ENCODE assay signal across 10 cellular contexts in the genomic region with DNA sequence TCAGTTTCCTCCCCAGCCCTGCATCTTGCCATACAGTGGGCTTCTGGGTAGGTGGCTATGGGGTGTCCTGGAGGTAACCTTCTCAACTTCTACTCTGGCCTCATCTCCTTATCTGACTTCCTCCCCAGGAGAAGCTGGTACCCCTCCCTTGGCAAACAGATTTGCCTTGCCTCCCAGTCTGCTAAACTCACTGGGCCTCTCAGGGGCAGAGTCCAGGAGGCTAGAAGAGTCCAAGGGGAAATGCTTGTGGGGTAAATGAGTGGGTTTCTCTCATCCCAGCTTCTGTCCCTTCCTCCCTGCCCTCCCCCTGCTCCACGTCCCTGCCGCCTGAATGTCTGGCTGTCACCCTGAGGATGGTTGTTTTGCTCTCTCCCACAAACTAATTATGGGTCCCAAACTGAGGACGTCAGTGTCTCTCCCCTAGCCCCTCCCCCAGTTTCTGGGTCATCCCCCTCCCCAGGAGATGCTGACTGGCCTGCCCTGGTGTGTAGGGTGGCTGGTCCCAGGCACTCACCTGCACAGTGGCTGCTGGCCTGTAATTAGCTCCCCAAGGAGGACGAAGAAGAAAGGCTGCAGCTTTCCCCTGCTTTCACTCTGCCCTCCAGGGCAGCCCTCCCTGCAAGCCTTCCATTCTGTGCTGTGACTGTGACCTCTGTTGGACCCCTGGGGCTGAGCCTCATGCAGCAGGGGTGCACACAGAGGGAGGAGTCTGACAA. TPM values are rescaled to one million over a fixed set of nuclear protein-coding genes. Genes with fewer than 3 reads are reported as not detected.
DNase-seq lines count a peak whose midpoint lies in the region; ATAC-seq and TF ChIP-seq lines count a peak whose summit lies in the region.
"Had no signal": no experiment of that assay in that cellular context is flagged by ENCODE, and none has a peak within 500 bp of the region (broad histone marks: within the 10 kb centered on the region; RNA-seq: fewer than 3 reads in every experiment).

LRP1-AS (minus strand) TSS at position 695 of the 716 bp plus-strand sequence.

- H3F3A ChIP-seq in Loucy (ENCODE audit: low read depth) = no peaks in the 10 kb centered on the region

- no peaks in the 10 kb centered on the region for H3K9me2 ChIP-seq in Loucy (replicated peaks; ENCODE audit: low read depth, low read length)

- H3K9me3 ChIP-seq in Loucy (ENCODE audit: insufficient read depth, low read depth, low read length) (no peaks in the 10 kb centered on the region), colonic mucosa (no peaks in the 10 kb centered on the region), muscle layer of colon (ENCODE audit: low read length) (no peaks in the 10 kb centered on the region), testis (no peaks in the 10 kb centered on the region)

- no peak for TF ChIP-seq POLR2A in testis (IDR thresholded peaks at IDR 0.05)

- no peaks in the 10 kb centered on the region for H3K27me3 ChIP-seq in Loucy (ENCODE audit: insufficient read depth, low read length, poor library complexity, severe bottlenecking)
- H3K27me3 ChIP-seq in colonic mucosa = no peaks in the 10 kb centered on the region
- no peaks in the 10 kb centered on the region for H3K27me3 ChIP-seq in muscle layer of colon (ENCODE audit: control insufficient read depth in 1 of 2, insufficient read depth in 2 of 2, low read length in 2 of 2)
- no peaks in the 10 kb centered on the region for H3K27me3 ChIP-seq in testis

- peak; percentile 84 for DNase-seq in colonic mucosa
- DNase-seq in testis = no peak
- DNase-seq in HUDEP-2 (lab: John Stamatoyannopoulos, UW; ENCODE audit: unreplicated experiment in 76 of 76) = no peak
- no peak for DNase-seq in G401 (ENCODE audit: low spot score)
- DNase-seq in GM03348 (ENCODE audit: low spot score) = no peak
- DNase-seq: activated T-cell treated with anti-CD3 and anti-CD28 coated beads, Interleukin-2, amount 50 U/mL, for 4 hours; NCI-H2107 had no signal

- H3K4me3 ChIP-seq in Loucy (ENCODE audit: low read length, poor library complexity, severe bottlenecking) (no peak within 1 kb of the TSS), colonic mucosa (no peak within 1 kb of the TSS), muscle layer of colon (ENCODE audit: low read depth in 1 of 2, low read length in 2 of 2) (no peak within 1 kb of the TSS), testis (no peak within 1 kb of the TSS)

- H3K36me3 ChIP-seq in Loucy (ENCODE audit: insufficient read depth, low read length) (no peaks in the 10 kb centered on the region), colonic mucosa (peaks cover 10% of the 10 kb centered on the region), muscle layer of colon (ENCODE audit: insufficient read depth, low read length) (peaks cover 68% of the 10 kb centered on the region), testis (ENCODE audit: low read depth, missing control alignments) (no peaks in the 10 kb centered on the region)

- H4K20me1 ChIP-seq in Loucy (ENCODE audit: insufficient read depth, low read length, poor library complexity, severe bottlenecking) = no peaks in the 10 kb centered on the region

- intact Hi-C loops in colonic mucosa (cut with DNase I) (no loop called here), testis (cut with DNase I; ENCODE audit: low total_unique reads) (no loop called here)

- peak within 1 kb of the TSS; percentile 11 for H3K4me2 ChIP-seq in Loucy (ENCODE audit: low read depth, low read length, poor library complexity, severe bottlenecking)

- H3K9ac ChIP-seq in Loucy (ENCODE audit: low read depth, low read length, poor library complexity, severe bottlenecking) = peak within 1 kb of the TSS; percentile 19
- peak within 1 kb of the TSS; percentile 42 to 90 for H3K9ac ChIP-seq in colonic mucosa (ENCODE audit: low read depth in 2 of 2, low read length in 2 of 2)
- no peak within 1 kb of the TSS for H3K9ac ChIP-seq in muscle layer of colon (ENCODE audit: low read length)

- TF ChIP-seq CTCF in Loucy (conservative IDR thresholded peaks at IDR 0.05; ENCODE audit: low read length) (no peak), colonic mucosa (IDR thresholded peaks at IDR 0.05) (no peak), testis (IDR thresholded peaks at IDR 0.05) (no peak)

- no peak within 1 kb of the TSS for H2AFZ ChIP-seq in Loucy (ENCODE audit: low read length)

- ATAC-seq in HG02884 (IDR thresholded peaks at IDR 0.05; ENCODE audit: unreplicated experiment) = no peak
- ATAC-seq: activated T-cell treated with anti-CD3 and anti-CD28 coated beads, Interleukin-2, amount 50 U/mL, for 4 hours had no signal

- H3K4me1 ChIP-seq in Loucy (ENCODE audit: insufficient read depth, low read length, poor library complexity, severe bottlenecking) (peaks cover 27% of the 10 kb centered on the region), colonic mucosa (peaks cover 38% of the 10 kb centered on the region), muscle layer of colon (ENCODE audit: insufficient read depth, low read length) (peaks cover 76% of the 10 kb centered on the region), testis (peaks cover 85% of the 10 kb centered on the region)

- in situ Hi-C loops in G401 (cut with HindIII; ENCODE audit: low sequenced_read_pairs) = no loop called here

- 37 to 46% methylated on average over 4 of the region's 4 CpGs for WGBS in testis, 2 donors

- H3K27ac ChIP-seq in colonic mucosa (peak within 1 kb of the TSS; percentile 84), muscle layer of colon (ENCODE audit: low read depth, low read length) (peak within 1 kb of the TSS; percentile 70), testis (peak within 1 kb of the TSS; percentile 68 to 86)

- H3K79me2 ChIP-seq in Loucy (ENCODE audit: insufficient read depth, low read length) = no peaks in the 10 kb centered on the region

RNA-seq across cellular contexts. Expression of gene LRP1-AS, which starts in this region (rescaled TPM):
- total RNA-seq in colonic mucosa (not detected), testis (not detected)
- not detected for polyA plus RNA-seq in testis (ENCODE audit: insufficient read depth, low read depth, low replicate concordance)
- total RNA-seq in G401 (2014; rRNA removed; shearing (Covaris generic)) = not detected in 2 replicates
- total RNA-seq: activated T-cell treated with anti-CD3 and anti-CD28 coated beads, Interleukin-2, amount 50 U/mL, for 4 hours had no signal

Comparison
In these comparisons a context has a peak if more than half of its experiments do, and no peak if none do; other contexts are left out.
1. Peak in DNase-seq, H3K27ac ChIP-seq and H3K9ac ChIP-seq in colonic mucosa; RNA of the gene not detected or under 1 TPM.